ENCODE assay signal across 15 cellular contexts in the genomic region with DNA sequence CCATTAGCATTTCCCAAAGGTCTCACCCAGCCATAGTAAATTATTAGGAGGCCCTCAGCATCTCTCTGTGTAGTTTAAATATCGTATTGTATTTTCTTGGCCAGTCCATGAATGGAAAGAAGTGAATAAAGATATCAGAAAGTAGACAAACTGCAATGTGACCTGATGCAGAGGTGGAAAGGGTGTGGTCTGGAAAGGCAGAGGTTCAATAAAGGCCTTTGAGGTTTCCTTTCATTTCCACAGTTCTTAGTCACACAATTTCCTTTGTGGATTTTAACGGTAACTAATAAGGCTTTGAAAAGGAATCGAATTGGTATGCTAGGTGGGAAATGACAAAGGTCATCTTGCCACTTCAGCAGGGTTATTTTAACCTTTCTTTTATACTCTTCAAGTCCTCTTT. TPM values are rescaled to one million over a fixed set of nuclear protein-coding genes. Genes with fewer than 3 reads are reported as not detected.
DNase-seq lines count a peak whose midpoint lies in the region; ATAC-seq and TF ChIP-seq lines count a peak whose summit lies in the region.
"Had no signal": no experiment of that assay in that cellular context is flagged by ENCODE, and none has a peak within 500 bp of the region (broad histone marks: within the 10 kb centered on the region; RNA-seq: fewer than 3 reads in every experiment).

No MANE protein-coding gene starts in this region.

- H3K9ac ChIP-seq in BLaER1 (no peak overlapping the region), GM23248 (0 out of 2 replicates have a peak overlapping the region, but pooled peaks have one; percentile 9)
- H3K9ac ChIP-seq: SK-N-SH had no signal

- H3K36me3 ChIP-seq in BLaER1, result peaks cover 5% of the 10 kb centered on the region; the same call in 1 of the 2 replicates
- H3K36me3 ChIP-seq in GM23248 (ENCODE audit: low read depth), result no peaks in the 10 kb centered on the region
- H3K36me3 ChIP-seq in osteoblast (ENCODE audit: insufficient read depth, low read length), result no peaks in the 10 kb centered on the region

- H3K79me2 ChIP-seq in GM23248 (ENCODE audit: insufficient read depth) (peaks cover 47% of the 10 kb centered on the region), osteoblast (ENCODE audit: insufficient read depth, low read length) (peaks cover 6% of the 10 kb centered on the region)

- H3K4me2 ChIP-seq in BLaER1 (peak overlapping the region; percentile 24; the same call in 1 of the 2 replicates), GM23248 (ENCODE audit: unreplicated experiment) (peak overlapping the region; percentile 14), osteoblast (ENCODE audit: insufficient read depth, low read length) (peak overlapping the region; percentile 1)
- H3K4me2 ChIP-seq: SK-N-SH had no signal

- H3K27ac ChIP-seq in BLaER1 (no peak overlapping the region), GM23248 (peak overlapping the region; percentile 83), osteoblast (ENCODE audit: low read depth, low read length) (peak overlapping the region; percentile 91)

- no peaks in the 10 kb centered on the region for H3K27me3 Mint-ChIP-seq in activated naive CD8-positive, alpha-beta T cell treated with anti-CD3 and anti-CD28 coated beads, Interleukin-2, amount 10 ng/mL, durations not matched to agents 7 days and 5 days

- peak; percentile 28 for ATAC-seq in activated naive CD8-positive, alpha-beta T cell treated with anti-CD3 and anti-CD28 coated beads, Interleukin-2, amount 10 ng/mL, durations not matched to agents 7 days and 5 days (ENCODE audit: low read depth)
- no peak for ATAC-seq in HG02840 (IDR thresholded peaks at IDR 0.05; ENCODE audit: low FRiP score, unreplicated experiment)
- ATAC-seq: esophagus mucosa had no signal

- WGBS in GM23248 (ENCODE audit: low coverage in 1 of 2, low lambda C conversion rate in 2 of 2, missing lambda C conversion rate in 2 of 2), 2 experiments, result 53 to 60% methylated on average over 3 of the region's 3 CpGs

- POLR2A ChIA-PET in activated naive CD8-positive, alpha-beta T cell treated with anti-CD3 and anti-CD28 coated beads, Interleukin-2, amount 10 ng/mL, durations not matched to agents 7 days and 5 days (lab: Charles Lee), result interaction anchor here (0.9 to 2.3 kb wide), 5 partner anchors 8 to 62 kb away, joined by 4 to 21 read pairs (median 5); no protein-coding TSS in a partner anchor

- no peak for DNase-seq in GM23248
- DNase-seq in activated naive CD8-positive, alpha-beta T cell treated with anti-CD3 and anti-CD28 coated beads, Interleukin-2, amount 10 ng/mL, durations not matched to agents 7 days and 5 days, result no peak
- DNase-seq in osteoblast (ENCODE audit: insufficient read length, low spot score, missing footprints), result no peak
- DNase-seq in retina, result no peak
- DNase-seq in COLO829 (ENCODE audit: low spot score), result no peak
- DNase-seq in NCI-H1048 (lab: John Stamatoyannopoulos, UW), result no peak
- DNase-seq: activated CD4-positive, CD25-positive, alpha-beta regulatory T cell; activated gamma-delta T cell treated with Interleukin-2 at 50 U/mL for 16 hours; NCI-H2029; SK-N-SH; stimulated activated CD4-positive, alpha-beta T cell treated with anti-CD3 and anti-CD28 coated beads, Interleukin-2, amount 100 ng/mL, for 24 hours had no signal

- H3F3A ChIP-seq in GM23248 (ENCODE audit: insufficient read depth), result peaks cover 50% of the 10 kb centered on the region

- H2AFZ ChIP-seq in GM23248, result no peak overlapping the region
- no peak overlapping the region for H2AFZ ChIP-seq in osteoblast (ENCODE audit: low read length)

- H3K27me3 ChIP-seq in BLaER1 (no peaks in the 10 kb centered on the region), GM23248 (replicated peaks; ENCODE audit: insufficient read depth) (no peaks in the 10 kb centered on the region), osteoblast (ENCODE audit: insufficient read depth, low read length) (no peaks in the 10 kb centered on the region)

- H3K36me3 Mint-ChIP-seq in activated naive CD8-positive, alpha-beta T cell treated with anti-CD3 and anti-CD28 coated beads, Interleukin-2, amount 10 ng/mL, durations not matched to agents 7 days and 5 days, result peaks cover 29% of the 10 kb centered on the region

- TF ChIP-seq CTCF in osteoblast (IDR thresholded peaks at IDR 0.05; ENCODE audit: extremely low read depth, low read depth, low read length), result no peak

- H4K20me1 ChIP-seq in BLaER1, result no peaks in the 10 kb centered on the region
- no peaks in the 10 kb centered on the region for H4K20me1 ChIP-seq in GM23248 (ENCODE audit: insufficient read depth)
- H4K20me1 ChIP-seq in osteoblast (ENCODE audit: insufficient read depth, low read length), result no peaks in the 10 kb centered on the region

- no peak overlapping the region for H3K4me3 ChIP-seq in BLaER1
- H3K4me3 ChIP-seq in GM23248, result no peak overlapping the region
- H3K4me3 ChIP-seq in osteoblast (ENCODE audit: insufficient read depth, low read length), result no peak overlapping the region
- H3K4me3 ChIP-seq: lung had no signal

- H3K4me1 Mint-ChIP-seq in activated naive CD8-positive, alpha-beta T cell treated with anti-CD3 and anti-CD28 coated beads, Interleukin-2, amount 10 ng/mL, durations not matched to agents 7 days and 5 days, result peaks cover 66% of the 10 kb centered on the region

- H3K27ac Mint-ChIP-seq in activated naive CD8-positive, alpha-beta T cell treated with anti-CD3 and anti-CD28 coated beads, Interleukin-2, amount 10 ng/mL, durations not matched to agents 7 days and 5 days, result peak overlapping the region; percentile 90

- no peaks in the 10 kb centered on the region for H3K9me2 ChIP-seq in GM23248 (ENCODE audit: insufficient read depth)
- H3K9me2 ChIP-seq: SK-N-SH had no signal

- H3K4me1 ChIP-seq in BLaER1 (peaks cover 22% of the 10 kb centered on the region), GM23248 (ENCODE audit: insufficient read depth) (peaks cover 57% of the 10 kb centered on the region), osteoblast (ENCODE audit: insufficient read depth, low read length) (peaks cover 49% of the 10 kb centered on the region)

- no peaks in the 10 kb centered on the region for H3K9me3 Mint-ChIP-seq in activated naive CD8-positive, alpha-beta T cell treated with anti-CD3 and anti-CD28 coated beads, Interleukin-2, amount 10 ng/mL, durations not matched to agents 7 days and 5 days

- H3K4me3 Mint-ChIP-seq in activated naive CD8-positive, alpha-beta T cell treated with anti-CD3 and anti-CD28 coated beads, Interleukin-2, amount 10 ng/mL, durations not matched to agents 7 days and 5 days, result peak overlapping the region; percentile 63

- in situ Hi-C loops in GM23248 (cut with MboI), result no loop called here

- H3K9me3 ChIP-seq in BLaER1 (no peaks in the 10 kb centered on the region), GM23248 (ENCODE audit: low read depth) (no peaks in the 10 kb centered on the region), osteoblast (ENCODE audit: low read depth, low read length) (no peaks in the 10 kb centered on the region)
- H3K9me3 ChIP-seq: SK-N-SH had no signal

RNA-seq across cellular contexts. Expression of a gene that starts 20.1 kb away (rescaled TPM):
- 20.1 and 21.4 TPM in 2 replicates for total RNA-seq in GM23248 (2014; rRNA removed; shearing (Covaris generic))
- polyA plus RNA-seq in GM23248 (2016; fragmentation: Nextera tagmentation; extraction: Ambion mirVana), result 47.8 and 50.3 TPM in 2 replicates
- 100 to 1,000 TPM; 446 to 480 TPM for total RNA-seq in activated naive CD8-positive, alpha-beta T cell treated with anti-CD3 and anti-CD28 coated beads, Interleukin-2, amount 10 ng/mL, durations not matched to agents 7 days and 5 days
- total RNA-seq in osteoblast, result 17.7 and 18.0 TPM in 2 replicates

Comparison
In these comparisons a context has a peak if more than half of its experiments do, and no peak if none do; other contexts are left out.
1. RNA of a gene that starts 20.1 kb away (total RNA-seq): 446 to 480 TPM in activated naive CD8-positive, alpha-beta T cell treated with anti-CD3 and anti-CD28 coated beads, Interleukin-2, amount 10 ng/mL, durations not matched to agents 7 days and 5 days; 20.1 to 21.4 TPM in GM23248 and 17.7 to 18.0 TPM in osteoblast; every median in the first group is over 10 times any median in the second.
2. Peak in every context shown above with its lines, with median percentiles within 50 percentile points of each other: H3K4me2 ChIP-seq.